In genomic region chr1:19679691-19680090, GRCh38 we compare ENCODE assay signal across 35 cellular contexts. TPM values are rescaled to one million over a fixed set of nuclear protein-coding genes. Genes with fewer than 3 reads are reported as not detected.
"Had no signal": no experiment of that assay in that cellular context is flagged by ENCODE, and none has a peak within 500 bp of the region (broad histone marks: within the 10 kb centered on the region; RNA-seq: fewer than 3 reads in every experiment).

No MANE protein-coding gene starts in this region.

- H3K27me3 ChIP-seq: adrenal gland, body of pancreas, gastrocnemius medialis, hepatocyte had no signal

- FAIRE-seq: colon had no signal

- H3K36me3 ChIP-seq: adrenal gland, cardiac muscle cell, gastrocnemius medialis had no signal

- ATAC-seq: activated CD4-positive, alpha-beta T cell treated with anti-CD3 and anti-CD28 coated beads for 36 hours; activated CD8-positive, alpha-beta memory T cell treated with anti-CD3 and anti-CD28 coated beads, Interleukin-2, amount 10 ng/mL, durations not matched to agents 7 days and 5 days; activated CD8-positive, alpha-beta T cell treated with anti-CD3 and anti-CD28 coated beads, Interleukin-2, amount 10 ng/mL, durations not matched to agents 7 days and 5 days; activated naive CD8-positive, alpha-beta T cell treated with anti-CD3 and anti-CD28 coated beads, Interleukin-2, amount 50 U/mL, for 24 hours; body of pancreas; effector memory CD8-positive, alpha-beta T cell; foreskin keratinocyte; gastrocnemius medialis had no signal

- DNase-seq: activated CD4-positive, alpha-beta memory T cell treated with anti-CD3 and anti-CD28 coated beads for 36 hours; activated CD4-positive, alpha-beta T cell treated with anti-CD3 and anti-CD28 coated beads for 36 hours; activated CD4-positive, alpha-beta T cell treated with anti-CD3 and anti-CD28 coated beads, Interleukin-2, amount 10 ng/mL, durations not matched to agents 24 days and 14 days; activated CD4-positive, CD25-positive, alpha-beta regulatory T cell; activated CD4-positive, CD25-positive, alpha-beta regulatory T cell treated with anti-CD3 and anti-CD28 coated beads, Interleukin-2, amount 50 U/mL, for 72 hours; activated CD8-positive, alpha-beta memory T cell treated with anti-CD3 and anti-CD28 coated beads, Interleukin-2, amount 10 ng/mL, durations not matched to agents 7 days and 5 days; activated CD8-positive, alpha-beta memory T cell treated with anti-CD3 and anti-CD28 coated beads, Interleukin-2, amount 50 U/mL, for 4 hours; activated CD8-positive, alpha-beta T cell treated with anti-CD3 and anti-CD28 coated beads, Interleukin-2, amount 10 ng/mL, durations not matched to agents 7 days and 5 days; activated effector memory CD4-positive, alpha-beta T cell treated with anti-CD3 and anti-CD28 coated beads, Interleukin-2, amount 50 U/mL, for 16 hours; activated naive CD4-positive, alpha-beta T cell treated with anti-CD3 and anti-CD28 coated beads for 36 hours; activated naive CD8-positive, alpha-beta T cell treated with anti-CD3 and anti-CD28 coated beads for 36 hours; activated naive CD8-positive, alpha-beta T cell treated with anti-CD3 and anti-CD28 coated beads, Interleukin-2, amount 50 U/mL, for 24 hours; activated T-cell treated with anti-CD3 and anti-CD28 coated beads, Interleukin-2, amount 50 U/mL, for 1 hour; activated T-cell treated with anti-CD3 and anti-CD28 coated beads, Interleukin-2, amount 50 U/mL, for 48 hours; adrenal gland; amygdala; aorta; body of pancreas; cortex of kidney; dermis blood vessel endothelial cell; effector CD4-positive, alpha-beta T cell; effector memory CD8-positive, alpha-beta T cell; erythroblast; foreskin keratinocyte; gastrocnemius medialis; heart right ventricle; T-helper 2 cell had no signal

- H3K4me3 ChIP-seq: adrenal gland, body of pancreas, cardiac muscle cell, esophagus muscularis mucosa, gastrocnemius medialis, heart right ventricle, hepatocyte had no signal

RNA-seq across cellular contexts. Expression of gene HTR6, which starts 15.0 kb away (rescaled TPM):
- total RNA-seq: activated CD4-positive, alpha-beta T cell treated with anti-CD3 and anti-CD28 coated beads, Interleukin-2, amount 10 ng/mL, durations not matched to agents 24 days and 14 days; activated CD8-positive, alpha-beta memory T cell treated with anti-CD3 and anti-CD28 coated beads for 36 hours; activated CD8-positive, alpha-beta memory T cell treated with anti-CD3 and anti-CD28 coated beads, Interleukin-2, amount 10 ng/mL, durations not matched to agents 7 days and 5 days; activated CD8-positive, alpha-beta T cell treated with anti-CD3 and anti-CD28 coated beads, Interleukin-2, amount 10 ng/mL, durations not matched to agents 7 days and 5 days; activated naive CD8-positive, alpha-beta T cell treated with anti-CD3 and anti-CD28 coated beads for 36 hours; activated T-helper 1 cell treated with anti-CD3 and anti-CD28 coated beads, Interleukin-12 subunit alpha, Interleukin-12 subunit beta, Interleukin-2, Interleukin-4 antibody, amounts not matched to agents 30 ng/mL and 10 ng/mL and 1 ng/mL, durations not matched to agents 14 hours and 24 hours and 36 hours; activated T-helper 2 cell treated with anti-CD3 and anti-CD28 coated beads, Interferon-gamma antibody, Interleukin-2, Interleukin-4, amounts not matched to agents 10 μg/mL and 5 μg/mL and 100 μg/mL, durations not matched to agents 14 hours and 24 hours and 36 hours; adrenal gland; body of pancreas; cardiac muscle cell; chondrocyte; dermis blood vessel endothelial cell; esophagus muscularis mucosa; foreskin keratinocyte; gastrocnemius medialis; heart right ventricle; hepatocyte had no signal
